ENCODE assay signal across 11 cellular contexts in genomic region chr1:3504151-3504822, GRCh38. TPM values are rescaled to one million over a fixed set of nuclear protein-coding genes. Genes with fewer than 3 reads are reported as not detected.
DNase-seq lines count a peak whose midpoint lies in the region; ATAC-seq, FAIRE-seq and TF ChIP-seq lines count a peak whose summit lies in the region.
"Had no signal": no experiment of that assay in that cellular context is flagged by ENCODE, and none has a peak within 500 bp of the region (broad histone marks: within the 10 kb centered on the region; RNA-seq: fewer than 3 reads in every experiment).

No MANE protein-coding gene starts in this region.

- no peak for TF ChIP-seq CTCF in pancreas (IDR thresholded peaks at IDR 0.05)

- H3K4me3 ChIP-seq in SJSA1 = no peak overlapping the region
- H3K4me3 ChIP-seq in pancreas = no peak overlapping the region

- H3K27ac ChIP-seq in SJSA1 (peak overlapping the region; percentile 80), pancreas (no peak overlapping the region)

- DNase-seq in C1 segment of cervical spinal cord (lab: John Stamatoyannopoulos, UW) (peak in 11 of 14 donors; percentile 25 to 82 (median 52)), SJSA1 (ENCODE audit: low read depth in 1 of 2, low spot score in 2 of 2) (peak; percentile 87 to 95), fibroblast of the conjunctiva (ENCODE audit: low read depth) (peak; percentile 66), pancreas (peak in 1 of 6 donors; percentile 50), T-helper 1 cell (no peak), NCI-H510A treated with DMSO at 0.1 percent for 48 hours (lab: John Stamatoyannopoulos, UW) (no peak)
- DNase-seq in activated CD4-positive, alpha-beta T cell treated with anti-CD3 and anti-CD28 coated beads, Interleukin-2, amount 10 ng/mL, durations not matched to agents 7 days and 5 days = no peak
- DNase-seq: DMS79, SIG-M5 had no signal

- no peaks in the 10 kb centered on the region for H3K27me3 Mint-ChIP-seq in activated CD4-positive, alpha-beta T cell treated with anti-CD3 and anti-CD28 coated beads, Interleukin-2, amount 10 ng/mL, durations not matched to agents 7 days and 5 days
- H3K27me3 Mint-ChIP-seq: IgD-negative memory B cell had no signal

- H3K4me1 ChIP-seq in SJSA1 (replicated peaks) (peaks cover 28% of the 10 kb centered on the region), pancreas (no peaks in the 10 kb centered on the region)

- H3K36me3 ChIP-seq in SJSA1 (no peaks in the 10 kb centered on the region), pancreas (no peaks in the 10 kb centered on the region)

- H3K9me3 ChIP-seq in SJSA1 (replicated peaks) (no peaks in the 10 kb centered on the region), pancreas (no peaks in the 10 kb centered on the region)

- H3K4me3 Mint-ChIP-seq in activated CD4-positive, alpha-beta T cell treated with anti-CD3 and anti-CD28 coated beads, Interleukin-2, amount 10 ng/mL, durations not matched to agents 7 days and 5 days = no peak overlapping the region
- H3K4me3 Mint-ChIP-seq: IgD-negative memory B cell had no signal

- H3K27me3 ChIP-seq in SJSA1 (replicated peaks) = no peaks in the 10 kb centered on the region
- H3K27me3 ChIP-seq in pancreas = no peaks in the 10 kb centered on the region

- ATAC-seq in pancreas = peak in 3 of 4 donors; percentile 4 to 67 (median 21)
- ATAC-seq in GM18505 (IDR thresholded peaks at IDR 0.05; ENCODE audit: unreplicated experiment) = no peak

- intact Hi-C loops in pancreas (cut with DNase I) = no loop called here

- H3K4me1 Mint-ChIP-seq in activated CD4-positive, alpha-beta T cell treated with anti-CD3 and anti-CD28 coated beads, Interleukin-2, amount 10 ng/mL, durations not matched to agents 7 days and 5 days = no peaks in the 10 kb centered on the region
- H3K4me1 Mint-ChIP-seq: IgD-negative memory B cell had no signal

- no peaks in the 10 kb centered on the region for H3K36me3 Mint-ChIP-seq in activated CD4-positive, alpha-beta T cell treated with anti-CD3 and anti-CD28 coated beads, Interleukin-2, amount 10 ng/mL, durations not matched to agents 7 days and 5 days (ENCODE audit: low read depth)

- WGBS in pancreas, 2 donors = 75 to 87% methylated on average over 31 of the region's 31 CpGs

- no peak for FAIRE-seq in pancreas (lab: Jason Lieb, UNC)

- CTCF ChIA-PET in activated CD4-positive, alpha-beta T cell treated with anti-CD3 and anti-CD28 coated beads, Interleukin-2, amount 10 ng/mL, durations not matched to agents 7 days and 5 days (lab: Charles Lee) = no interaction called here

- POLR2A ChIA-PET in activated CD4-positive, alpha-beta T cell treated with anti-CD3 and anti-CD28 coated beads, Interleukin-2, amount 10 ng/mL, durations not matched to agents 7 days and 5 days (lab: Charles Lee) = no interaction called here

- H3K9me3 Mint-ChIP-seq in activated CD4-positive, alpha-beta T cell treated with anti-CD3 and anti-CD28 coated beads, Interleukin-2, amount 10 ng/mL, durations not matched to agents 7 days and 5 days = no peaks in the 10 kb centered on the region
- H3K9me3 Mint-ChIP-seq: IgD-negative memory B cell had no signal

- no peak overlapping the region for H3K27ac Mint-ChIP-seq in activated CD4-positive, alpha-beta T cell treated with anti-CD3 and anti-CD28 coated beads, Interleukin-2, amount 10 ng/mL, durations not matched to agents 7 days and 5 days
- H3K27ac Mint-ChIP-seq: IgD-negative memory B cell had no signal

- no peak for TF ChIP-seq POLR2A in GM18505 (IDR thresholded peaks at IDR 0.05; ENCODE audit: borderline replicate concordance, extremely low read depth, insufficient read depth, insufficient read length)

RNA-seq across cellular contexts. Expression of gene ARHGEF16, which starts 49.8 kb away (rescaled TPM):
- total RNA-seq in SJSA1 (2014; rRNA removed; shearing (Covaris generic)) = 34.9 and 46.6 TPM in 2 replicates
- 10 to 100 TPM in 2 of 6 donors, 1 to 10 TPM in 4; 8.2 to 12.2 (median 9.3) TPM for total RNA-seq in pancreas
- polyA plus RNA-seq in pancreas = 10 to 100 TPM; 25.0 to 26.4 TPM
- total RNA-seq in activated CD4-positive, alpha-beta T cell treated with anti-CD3 and anti-CD28 coated beads, Interleukin-2, amount 10 ng/mL, durations not matched to agents 7 days and 5 days = not detected
- polyA plus RNA-seq: IgD-negative memory B cell had no signal

Comparison
In these comparisons a context has a peak if more than half of its experiments do, and no peak if none do; other contexts are left out.
1. DNase-seq: peak in C1 segment of cervical spinal cord (11 of 14), SJSA1 (2 of 2) and fibroblast of the conjunctiva (single experiment); none in T-helper 1 cell (0 of 5), activated CD4-positive, alpha-beta T cell treated with anti-CD3 and anti-CD28 coated beads, Interleukin-2, amount 10 ng/mL, durations not matched to agents 7 days and 5 days (single experiment) and NCI-H510A treated with DMSO at 0.1 percent for 48 hours (single experiment).
2. RNA of gene ARHGEF16, which starts 49.8 kb away (total RNA-seq): 34.9 to 46.6 TPM in SJSA1 and 8.2 to 12.2 TPM in pancreas; not detected in activated CD4-positive, alpha-beta T cell treated with anti-CD3 and anti-CD28 coated beads, Interleukin-2, amount 10 ng/mL, durations not matched to agents 7 days and 5 days; every median in the first group is over 4 times any median in the second.